In genomic region chr2:240691075-240691427, GRCh38 we compare ENCODE assay signal across 15 cellular contexts. TPM values are rescaled to one million over a fixed set of nuclear protein-coding genes. Genes with fewer than 3 reads are reported as not detected.
DNase-seq lines count a peak whose midpoint lies in the region; ATAC-seq and TF ChIP-seq lines count a peak whose summit lies in the region.
"Not testable (repeated sequence)": the region's sequence is repeated elsewhere in the genome, so short reads cannot be mapped to it uniquely, and the experiment has no call there.
"Had no signal": no experiment of that assay in that cellular context is flagged by ENCODE, and none has a peak within 500 bp of the region (broad histone marks: within the 10 kb centered on the region; RNA-seq: fewer than 3 reads in every experiment).

No MANE protein-coding gene starts in this region.

- ATAC-seq in body of pancreas, result peak; percentile 46

- not testable (repeated sequence) for H3K27me3 ChIP-seq in body of pancreas; endodermal cell (ENCODE audit: control insufficient read depth, insufficient read depth, low read length, poor library complexity, severe bottlenecking); transverse colon

- not testable (repeated sequence) for H3K9me3 ChIP-seq in body of pancreas; endodermal cell (ENCODE audit: control insufficient read depth, low read length); transverse colon

- in situ Hi-C loops in transverse colon (cut with MboI; ENCODE audit: low pct_ligation_motif_present in 1 of 4, low pct_unique_long_range_greater_than_20kb in 1 of 4, low sequenced_read_pairs in 3 of 4), result not testable (repeated sequence)

- DNase-seq in DMS53 (lab: John Stamatoyannopoulos, UW), result peak; percentile 54
- peak; percentile 37 for DNase-seq in activated CD4-positive, alpha-beta T cell treated with anti-CD3 and anti-CD28 coated beads, Interleukin-2, amount 10 ng/mL, durations not matched to agents 24 days and 14 days
- peak; percentile 10 for DNase-seq in activated CD8-positive, alpha-beta memory T cell treated with anti-CD3 and anti-CD28 coated beads, Interleukin-2, amount 50 U/mL, for 48 hours
- peak; percentile 65 to 80 (median 68) for DNase-seq in body of pancreas
- peak; percentile 2 for DNase-seq in endodermal cell
- DNase-seq in mucosa of gallbladder (ENCODE audit: low spot score), result peak; percentile 1
- peak; percentile 7 for DNase-seq in transverse colon

- H3K4me3 Mint-ChIP-seq in activated CD4-positive, alpha-beta T cell treated with anti-CD3 and anti-CD28 coated beads, Interleukin-2, amount 10 ng/mL, durations not matched to agents 24 days and 14 days; endodermal cell: not testable (repeated sequence)

- H3K27ac Mint-ChIP-seq in activated CD4-positive, alpha-beta T cell treated with anti-CD3 and anti-CD28 coated beads, Interleukin-2, amount 10 ng/mL, durations not matched to agents 24 days and 14 days; endodermal cell: not testable (repeated sequence)

- H3K27me3 Mint-ChIP-seq in activated CD4-positive, alpha-beta T cell treated with anti-CD3 and anti-CD28 coated beads, Interleukin-2, amount 10 ng/mL, durations not matched to agents 24 days and 14 days; endodermal cell (ENCODE audit: insufficient read depth): not testable (repeated sequence)

- H3K36me3 ChIP-seq in body of pancreas (replicated peaks in 1 of 2; ENCODE audit: insufficient read depth in 1 of 2, low read depth in 2 of 2); endodermal cell (ENCODE audit: control insufficient read depth, insufficient read depth, low read length); transverse colon: not testable (repeated sequence)

- peaks cover 25% of the 10 kb centered on the region for H3K4me1 ChIP-seq in body of pancreas
- not testable (repeated sequence) for H3K4me1 ChIP-seq in endodermal cell (ENCODE audit: control insufficient read depth, insufficient read depth, low read length)
- peaks cover 0 to 16% (median 4%) of the 10 kb centered on the region in 4 donors for H3K4me1 ChIP-seq in transverse colon

- not testable (repeated sequence) for H3K4me3 ChIP-seq in body of pancreas; endodermal cell (ENCODE audit: low read length); transverse colon

- H3K27ac ChIP-seq in body of pancreas, result peak overlapping the region in 3 of 4 donors; percentile 25 to 61 (median 38)
- H3K27ac ChIP-seq in endodermal cell (ENCODE audit: low read depth, low read length); transverse colon: not testable (repeated sequence)

- H3K9me3 Mint-ChIP-seq in activated CD4-positive, alpha-beta T cell treated with anti-CD3 and anti-CD28 coated beads, Interleukin-2, amount 10 ng/mL, durations not matched to agents 24 days and 14 days; endodermal cell: not testable (repeated sequence)

- H3K4me1 Mint-ChIP-seq in activated CD4-positive, alpha-beta T cell treated with anti-CD3 and anti-CD28 coated beads, Interleukin-2, amount 10 ng/mL, durations not matched to agents 24 days and 14 days; endodermal cell: not testable (repeated sequence)

- WGBS in body of pancreas, 2 donors, result 44% methylated on average over 1 of the region's 2 CpGs; no CpG with 5 or more reads in 1 of the 2 donors
- WGBS in endodermal cell (ENCODE audit: insufficient coverage in 1 of 2, insufficient read length in 1 of 2), 2 experiments, result 79% methylated on average over 1 of the region's 2 CpGs; no CpG with 5 or more reads in 1 of the 2 experiments
- 0% methylated on average over 1 of the region's 2 CpGs; no CpG with 5 or more reads in 1 of the 2 donors for WGBS in transverse colon (ENCODE audit: low coverage in 1 of 2), 2 donors

- not testable (repeated sequence) for TF ChIP-seq EP300 in transverse colon (IDR thresholded peaks at IDR 0.05; ENCODE audit: low read depth)

- TF ChIP-seq CTCF in body of pancreas (IDR thresholded peaks at IDR 0.05); endodermal cell (conservative IDR thresholded peaks at IDR 0.05); transverse colon (IDR thresholded peaks at IDR 0.05): not testable (repeated sequence)

- intact Hi-C loops in activated CD4-positive, alpha-beta T cell treated with anti-CD3 and anti-CD28 coated beads, Interleukin-2, amount 10 ng/mL, durations not matched to agents 24 days and 14 days (cut with micrococcal nuclease); body of pancreas (cut with DNase I); transverse colon (cut with DNase I; ENCODE audit: low total_unique reads): not testable (repeated sequence)

- H3K36me3 Mint-ChIP-seq in activated CD4-positive, alpha-beta T cell treated with anti-CD3 and anti-CD28 coated beads, Interleukin-2, amount 10 ng/mL, durations not matched to agents 24 days and 14 days (ENCODE audit: low read depth); endodermal cell (ENCODE audit: low read depth): not testable (repeated sequence)

- not testable (repeated sequence) for H3K9ac ChIP-seq in endodermal cell (ENCODE audit: extremely low read depth, low read length, poor library complexity, severe bottlenecking)

- peak in 1 of 3 donors; percentile 41 for TF ChIP-seq POLR2A in body of pancreas (IDR thresholded peaks at IDR 0.05)
- TF ChIP-seq POLR2A in transverse colon (IDR thresholded peaks at IDR 0.05), result not testable (repeated sequence)

RNA-seq across cellular contexts. Expression of gene AQP12A, which starts 0.6 kb away (rescaled TPM):
- total RNA-seq in activated CD4-positive, alpha-beta T cell treated with anti-CD3 and anti-CD28 coated beads, Interleukin-2, amount 10 ng/mL, durations not matched to agents 24 days and 14 days, result not detected in 2 replicates
- 100 to 1,000 TPM in 1 of 2 donors, 10 to 100 TPM in 1; 29.6 to 130 TPM for total RNA-seq in body of pancreas
- not detected for total RNA-seq in endodermal cell
- not detected for polyA plus RNA-seq in endodermal cell (2013, experiment 1 of 2)
- polyA plus RNA-seq in endodermal cell (2013, experiment 2 of 2), result not detected
- not detected for total RNA-seq in mucosa of gallbladder
- not detected for total RNA-seq in transverse colon
- total RNA-seq: Caco-2; CD4-positive, alpha-beta T cell; Daoy; GM23248; H4; HepG2 had no signal
- polyA plus RNA-seq: A549, BJ, GM23248, HepG2 had no signal

RNA-seq across cellular contexts. Expression of gene AQP12B, which starts 8.4 kb away (rescaled TPM):
- not detected in 2 replicates for total RNA-seq in activated CD4-positive, alpha-beta T cell treated with anti-CD3 and anti-CD28 coated beads, Interleukin-2, amount 10 ng/mL, durations not matched to agents 24 days and 14 days
- 100 to 1,000 TPM; 328 to 392 TPM for total RNA-seq in body of pancreas
- total RNA-seq in endodermal cell, result not detected
- polyA plus RNA-seq in endodermal cell (2013, experiment 1 of 2), result not detected
- polyA plus RNA-seq in endodermal cell (2013, experiment 2 of 2), result not detected
- total RNA-seq in mucosa of gallbladder, result not detected
- total RNA-seq in transverse colon, result 1 to 10 TPM in 1 of 4 donors, under 1 TPM in 1, not detected in 2; 0.55 to 1.5 TPM
- total RNA-seq: Caco-2; CD4-positive, alpha-beta T cell; Daoy; GM23248; H4; HepG2 had no signal
- polyA plus RNA-seq: A549, BJ, GM23248, HepG2 had no signal

Comparison
In these comparisons a context has a peak if more than half of its experiments do, and no peak if none do; other contexts are left out.
1. DNase-seq: peak in every context shown above with its lines; median percentile 68 in body of pancreas; 54 in DMS53; 37 in activated CD4-positive, alpha-beta T cell treated with anti-CD3 and anti-CD28 coated beads, Interleukin-2, amount 10 ng/mL, durations not matched to agents 24 days and 14 days; 10 in activated CD8-positive, alpha-beta memory T cell treated with anti-CD3 and anti-CD28 coated beads, Interleukin-2, amount 50 U/mL, for 48 hours; 7 in transverse colon; 2 in endodermal cell; 1 in mucosa of gallbladder.
2. RNA of gene AQP12A, which starts 0.6 kb away (total RNA-seq): 29.6 to 130 TPM in body of pancreas; not detected in endodermal cell, not detected in mucosa of gallbladder (single experiment), not detected in activated CD4-positive, alpha-beta T cell treated with anti-CD3 and anti-CD28 coated beads, Interleukin-2, amount 10 ng/mL, durations not matched to agents 24 days and 14 days and not detected in transverse colon; every median in the first group is over 10 times any median in the second.
3. RNA of gene AQP12B, which starts 8.4 kb away (total RNA-seq): 328 to 392 TPM in body of pancreas; 0.55 to 1.5 TPM in transverse colon, not detected in mucosa of gallbladder (single experiment), not detected in endodermal cell and not detected in activated CD4-positive, alpha-beta T cell treated with anti-CD3 and anti-CD28 coated beads, Interleukin-2, amount 10 ng/mL, durations not matched to agents 24 days and 14 days; every median in the first group is over 100 times any median in the second.